Comparison of ENCODE assay signal across 7 cellular contexts in genomic region chr11:65491614-65492386, GRCh38. TPM values are rescaled to one million over a fixed set of nuclear protein-coding genes. Genes with fewer than 3 reads are reported as not detected.
A peak's percentile ranks its signal among the peaks of the same experiment; 100 is the strongest.
DNase-seq lines count a peak whose midpoint lies in the region; ATAC-seq and TF ChIP-seq lines count a peak whose summit lies in the region.

No MANE protein-coding gene starts in this region.

- WGBS in heart left ventricle, 4 donors, result 15 to 24% (median 17%) methylated on average over 15 to 17 of the region's 17 CpGs
- WGBS in psoas muscle, 3 donors, result 19 to 28% (median 23%) methylated on average over 17 of the region's 17 CpGs

- DNase-seq in NCI-H146 treated with DMSO at 0.1 percent for 48 hours (lab: John Stamatoyannopoulos, UW; ENCODE audit: unreplicated experiment), result peak; percentile 92
- peak; percentile 77 to 93 (median 84) for DNase-seq in heart left ventricle
- peak; percentile 86 to 92 for DNase-seq in psoas muscle
- no peak for DNase-seq in SKM-1 (lab: John Stamatoyannopoulos, UW; ENCODE audit: unreplicated experiment)

- peaks cover 18% of the 10 kb centered on the region for H3K4me1 Mint-ChIP-seq in activated T-helper 17 cell treated with anti-CD3 and anti-CD28 coated beads, Interleukin-2, amount 50 U/mL, for 72 hours

- peak overlapping the region; percentile 90 to 100 (median 99) for H3K27ac ChIP-seq in heart left ventricle
- H3K27ac ChIP-seq in psoas muscle, result peak overlapping the region; percentile 99

- H3K27me3 ChIP-seq in heart left ventricle, result no peaks in the 10 kb centered on the region
- H3K27me3 ChIP-seq in psoas muscle (ENCODE audit: insufficient read depth in 3 of 3, low read length in 2 of 3), result no peaks in the 10 kb centered on the region

- peak overlapping the region; percentile 90 for H3K4me3 Mint-ChIP-seq in activated T-helper 17 cell treated with anti-CD3 and anti-CD28 coated beads, Interleukin-2, amount 50 U/mL, for 72 hours

- peak overlapping the region; percentile 99 for H3K27ac Mint-ChIP-seq in activated T-helper 17 cell treated with anti-CD3 and anti-CD28 coated beads, Interleukin-2, amount 50 U/mL, for 72 hours

- TF ChIP-seq CTCF in heart left ventricle (IDR thresholded peaks at IDR 0.05) (no peak), psoas muscle (IDR thresholded peaks at IDR 0.05) (no peak)

- peak; percentile 26 for TF ChIP-seq POLR2A in GM10847 (IDR thresholded peaks at IDR 0.05; ENCODE audit: extremely low read depth, insufficient read length)
- peak in 1 of 2 donors; percentile 51 for TF ChIP-seq POLR2A in heart left ventricle (IDR thresholded peaks at IDR 0.05)

- peak overlapping the region in 3 of 12 donors; percentile 0 to 30 (median 2) for H3K4me3 ChIP-seq in heart left ventricle
- peak overlapping the region; percentile 42 for H3K4me3 ChIP-seq in psoas muscle

- H3K9me3 Mint-ChIP-seq in activated T-helper 17 cell treated with anti-CD3 and anti-CD28 coated beads, Interleukin-2, amount 50 U/mL, for 72 hours, result no peaks in the 10 kb centered on the region

- H3K27me3 Mint-ChIP-seq in activated T-helper 17 cell treated with anti-CD3 and anti-CD28 coated beads, Interleukin-2, amount 50 U/mL, for 72 hours, result no peaks in the 10 kb centered on the region

- H3K36me3 ChIP-seq in heart left ventricle, result no peaks in the 10 kb centered on the region
- no peaks in the 10 kb centered on the region for H3K36me3 ChIP-seq in psoas muscle (ENCODE audit: insufficient read depth in 1 of 2, low read depth in 1 of 2)

- intact Hi-C loops in heart left ventricle (cut with DNase I) (loop anchor here in 1 of 10 donors (2.0 kb wide), 1 partner anchor 13 kb away; no protein-coding TSS in a partner anchor), psoas muscle (cut with DNase I) (no loop called here)

- H3K9me3 ChIP-seq in heart left ventricle (no peaks in the 10 kb centered on the region), psoas muscle (no peaks in the 10 kb centered on the region)

- peaks cover 11% of the 10 kb centered on the region for H3K36me3 Mint-ChIP-seq in activated T-helper 17 cell treated with anti-CD3 and anti-CD28 coated beads, Interleukin-2, amount 50 U/mL, for 72 hours (ENCODE audit: low read depth)

- no peak for ATAC-seq in activated T-helper 17 cell treated with anti-CD3 and anti-CD28 coated beads, Interleukin-2, amount 50 U/mL, for 72 hours (replicated peaks)
- peak; percentile 7 to 37 (median 24) for ATAC-seq in heart left ventricle
- ATAC-seq in psoas muscle, result peak; percentile 56 to 66 (median 62)
- no peak for ATAC-seq in HG03196 (IDR thresholded peaks at IDR 0.05; ENCODE audit: unreplicated experiment)

- H3K4me1 ChIP-seq in heart left ventricle (peaks cover 54 to 98% (median 96%) of the 10 kb centered on the region in 12 donors), psoas muscle (peaks cover 93% of the 10 kb centered on the region)

RNA-seq across cellular contexts. Expression of gene MALAT1, which starts 7.0 kb away (rescaled TPM):
- over 10,000 TPM in 1 of 2 donors, 1,000 to 10,000 TPM in 1; 5,547 to 22,796 TPM for total RNA-seq in activated T-helper 17 cell treated with anti-CD3 and anti-CD28 coated beads, Interleukin-2, amount 50 U/mL, for 72 hours
- total RNA-seq in heart left ventricle, result 1,000 to 10,000 TPM; 1,047 to 9,662 (median 6,606) TPM
- polyA plus RNA-seq in heart left ventricle, result 1,000 to 10,000 TPM; 1,168 to 4,497 TPM
- over 10,000 TPM in 1 of 4 donors, 1,000 to 10,000 TPM in 3; 3,071 to 11,376 (median 4,986) TPM for total RNA-seq in psoas muscle
- 100 to 1,000 TPM; 102 to 846 (median 299) TPM for polyA plus RNA-seq in psoas muscle

RNA-seq across cellular contexts. Expression of gene SCYL1, which starts 33.1 kb away (rescaled TPM):
- 10 to 100 TPM; 80.4 to 86.8 TPM for total RNA-seq in activated T-helper 17 cell treated with anti-CD3 and anti-CD28 coated beads, Interleukin-2, amount 50 U/mL, for 72 hours
- total RNA-seq in heart left ventricle (100 to 1,000 TPM in 1 of 9 donors, 10 to 100 TPM in 8; 51.6 to 135 (median 62.2) TPM), psoas muscle (100 to 1,000 TPM in 1 of 4 donors, 10 to 100 TPM in 3; 77.8 to 106 (median 92.6) TPM)
- polyA plus RNA-seq in heart left ventricle (10 to 100 TPM; 86.6 to 90.2 TPM), psoas muscle (10 to 100 TPM; 66.9 to 87.4 (median 79.4) TPM)

Comparison
In these comparisons a context has a peak if more than half of its experiments do, and no peak if none do; other contexts are left out.
1. ATAC-seq: peak in heart left ventricle (4 of 4) and psoas muscle (4 of 4); none in activated T-helper 17 cell treated with anti-CD3 and anti-CD28 coated beads, Interleukin-2, amount 50 U/mL, for 72 hours (single experiment) and HG03196 (single experiment).